In genomic region chrX:153981231-153981630, GRCh38 we compare ENCODE assay signal across 13 cellular contexts. TPM values are rescaled to one million over a fixed set of nuclear protein-coding genes. Genes with fewer than 3 reads are reported as not detected.
DNase-seq lines count a peak whose midpoint lies in the region; ATAC-seq, FAIRE-seq and TF ChIP-seq lines count a peak whose summit lies in the region.
"Had no signal": no experiment of that assay in that cellular context is flagged by ENCODE, and none has a peak within 500 bp of the region (broad histone marks: within the 10 kb centered on the region; RNA-seq: fewer than 3 reads in every experiment).

No MANE protein-coding gene starts in this region.

- peaks cover 5 to 6% of the 10 kb centered on the region in 2 donors for H3K36me3 Mint-ChIP-seq in CD14-positive monocyte

- no peaks in the 10 kb centered on the region for H3K27me3 ChIP-seq in KMS-11 (ENCODE audit: insufficient read depth, low read depth)
- H3K27me3 ChIP-seq in GM12878 (replicated peaks in 1 of 2; ENCODE audit: control insufficient read depth in 2 of 2, insufficient read depth in 2 of 2, low read length in 1 of 2) = no peaks in the 10 kb centered on the region
- no peaks in the 10 kb centered on the region for H3K27me3 ChIP-seq in neutrophil
- H3K27me3 ChIP-seq: brain microvascular endothelial cell, esophagus muscularis mucosa had no signal

- H3K4me1 Mint-ChIP-seq in CD14-positive monocyte = peaks cover 53% of the 10 kb centered on the region

- POLR2A ChIA-PET in GM12878 (lab: Charles Lee) = interaction anchor here (0.7 to 3.2 kb wide), 10 partner anchors 9 to 57 kb away, joined by 3 to 17 read pairs (median 4); partner anchors contain the start of genes HCFC1 and TMEM187
- POLR2A ChIA-PET in GM10248 (lab: Yijun Ruan, JAX) = no interaction called here

- H3K4me3 Mint-ChIP-seq in CD14-positive monocyte = peak overlapping the region in 1 of 2 donors; percentile 70

- H3K27ac ChIP-seq in KMS-11 (peak overlapping the region; percentile 100), GM12878 (ENCODE audit: control insufficient read depth, insufficient read depth) (peak overlapping the region; percentile 60), neutrophil (peak overlapping the region; percentile 88)
- H3K27ac ChIP-seq: brain microvascular endothelial cell, C4-2B had no signal

- DNase-seq in CD14-positive monocyte (ENCODE audit: low spot score) (no peak), GM12878 (ENCODE audit: low read depth, low spot score) (no peak), occipital lobe (lab: John Stamatoyannopoulos, UW) (no peak), Right ventricle myocardium inferior (ENCODE audit: missing footprints) (no peak), GM10248 (ENCODE audit: extremely low spot score) (no peak)
- DNase-seq: brain microvascular endothelial cell, NCI-H524 treated with DMSO at 0.1 percent for 48 hours, SHP77 treated with DMSO at 0.1 percent for 48 hours had no signal

- no peak for TF ChIP-seq EP300 in GM12878 (IDR thresholded peaks at IDR 0.05; ENCODE audit: borderline replicate concordance in 1 of 2, control insufficient read depth in 1 of 2, low read depth in 2 of 2, low read length in 2 of 2)

- H3K9ac ChIP-seq in KMS-11 (peak overlapping the region; percentile 49; the same call in 1 of the 2 replicates), GM12878 (ENCODE audit: control insufficient read depth, insufficient read depth, low read length) (peak overlapping the region; percentile 1; the same call in 1 of the 2 replicates)

- no peak overlapping the region for H2AFZ ChIP-seq in KMS-11 (ENCODE audit: low read depth)
- peak overlapping the region; percentile 20; the same call in 1 of the 2 replicates for H2AFZ ChIP-seq in GM12878 (ENCODE audit: control insufficient read depth, low read depth, low read length)

- no peaks in the 10 kb centered on the region for H4K20me1 ChIP-seq in KMS-11 (ENCODE audit: insufficient read depth)
- H4K20me1 ChIP-seq in GM12878 (ENCODE audit: control insufficient read depth, insufficient read depth) = no peaks in the 10 kb centered on the region

- no peak for ATAC-seq in GM12878
- no peak for ATAC-seq in Right ventricle myocardium inferior
- ATAC-seq in HG02642 (IDR thresholded peaks at IDR 0.05; ENCODE audit: poor library complexity, unreplicated experiment) = no peak

- TF ChIP-seq RAD21 in GM12878 (IDR thresholded peaks at IDR 0.05; ENCODE audit: insufficient read depth, low read depth, low read length) = no peak

- H3K4me1 ChIP-seq in KMS-11 (ENCODE audit: low read depth, poor library complexity, severe bottlenecking) (peaks cover 60% of the 10 kb centered on the region), GM12878 (ENCODE audit: control insufficient read depth, insufficient read depth, low read length) (peaks cover 39% of the 10 kb centered on the region), neutrophil (ENCODE audit: control insufficient read depth in 1 of 2, insufficient read depth in 1 of 2, low read depth in 1 of 2, low read length in 1 of 2) (peaks cover 46 to 48% of the 10 kb centered on the region in 2 experiments)

- RAD21 ChIA-PET in GM12878 (lab: Charles Lee; ENCODE audit: unreplicated experiment) = interaction anchor here (0.6 to 2.3 kb wide), 10 partner anchors 11 to 60 kb away, joined by 3 to 14 read pairs (median 4); partner anchors contain the start of genes IRAK1 and NAA10

- no peak for TF ChIP-seq POLR2A in GM12878 (IDR thresholded peaks at IDR 0.05; ENCODE audit: low read depth, low read length)

- H3K4me3 ChIP-seq in KMS-11 (IDR thresholded peaks at IDR 0.05; ENCODE audit: insufficient read depth, low read depth, low read length) (no peak overlapping the region), GM12878 (no peak overlapping the region), neutrophil (ENCODE audit: low read depth in 1 of 2, low read length in 1 of 2) (peak overlapping the region; percentile 39 to 49)
- H3K4me3 ChIP-seq: esophagus muscularis mucosa had no signal

- FAIRE-seq in GM12878 (lab: Jason Lieb, UNC) = no peak

- H3K9me3 Mint-ChIP-seq in CD14-positive monocyte = peaks cover 0 to 20% (median 0%) of the 10 kb centered on the region in 7 donors

- H3K9me3 ChIP-seq in GM12878 (replicated peaks; ENCODE audit: control insufficient read depth, insufficient read depth, low read length) (no peaks in the 10 kb centered on the region; the same call in 1 of the 3 replicates), neutrophil (no peaks in the 10 kb centered on the region)
- H3K9me3 ChIP-seq: esophagus muscularis mucosa had no signal

- no TSS peak for BruUV-seq in GM12878 (replicated peaks; lab: Mats Ljungman, UMichigan)

- H3K27ac Mint-ChIP-seq in CD14-positive monocyte = peak overlapping the region; percentile 89 to 99 (median 96)

- SMC1A ChIA-PET in GM12878 (lab: Charles Lee; ENCODE audit: uncharacterized antibody, unreplicated experiment) = interaction anchor here (0.7 to 3.2 kb wide), 11 partner anchors 8 to 60 kb away, joined by 3 to 27 read pairs (median 5); partner anchors contain the start of genes HCFC1 and TMEM187

- H3K4me2 ChIP-seq in KMS-11 (peak overlapping the region; percentile 41; the same call in 1 of the 2 replicates), GM12878 (ENCODE audit: control insufficient read depth, insufficient read depth) (peak overlapping the region; percentile 63)

- CTCF ChIA-PET in GM12878 (lab: Yijun Ruan, JAX) = interaction anchor here (0.9 to 2.3 kb wide), 7 partner anchors 8 to 34 kb away, joined by 3 to 8 read pairs (median 5); partner anchors contain the start of gene TMEM187
- CTCF ChIA-PET in GM10248 (lab: Yijun Ruan, JAX) = interaction anchor here (2.8 kb wide), 1 partner anchor 32 kb away, joined by 10 read pairs; no protein-coding TSS in a partner anchor

- H3K36me3 ChIP-seq in KMS-11 (ENCODE audit: insufficient read depth) (no peaks in the 10 kb centered on the region), GM12878 (ENCODE audit: control insufficient read depth in 2 of 2, insufficient read depth in 2 of 2, low read length in 1 of 2) (no peaks in the 10 kb centered on the region), neutrophil (no peaks in the 10 kb centered on the region)
- H3K36me3 ChIP-seq: brain microvascular endothelial cell had no signal

- intact Hi-C loops in CD14-positive monocyte (cut with micrococcal nuclease) = no loop called here
- intact Hi-C loops in GM12878 (cut with micrococcal nuclease; ENCODE audit: unreplicated experiment) = no loop called here
- intact Hi-C loops in Right ventricle myocardium inferior (cut with DNase I) = no loop called here

- TF ChIP-seq CTCF in CD14-positive monocyte (IDR thresholded peaks at IDR 0.05) (no peak), KMS-11 (conservative IDR thresholded peaks at IDR 0.05; ENCODE audit: low read depth, low read length) (no peak), GM12878 (IDR thresholded peaks at IDR 0.05 in 2 of 3, conservative IDR thresholded peaks at IDR 0.05 in 1 of 3; ENCODE audit: control insufficient read depth in 2 of 3, extremely low read depth in 1 of 3, insufficient read depth in 1 of 3, low read depth in 3 of 3, low read length in 3 of 3) (no peak), neutrophil (IDR thresholded peaks at IDR 0.05) (no peak), GM10248 (IDR thresholded peaks at IDR 0.05; ENCODE audit: control extremely low read depth, extremely low read depth, low read depth, missing control alignments) (no peak)

- peaks cover 0 to 60% (median 2%) of the 10 kb centered on the region in 3 donors for H3K27me3 Mint-ChIP-seq in CD14-positive monocyte (ENCODE audit: low read depth in 3 of 3)

- in situ Hi-C loops in GM12878 (cut with MboI) = loop anchor here (10.0 kb wide), 1 partner anchor 56 kb away; the partner anchor contains the start of gene ARHGAP4

- H3K79me2 ChIP-seq in KMS-11 (ENCODE audit: insufficient read depth, low read depth) (no peaks in the 10 kb centered on the region), GM12878 (ENCODE audit: control insufficient read depth, insufficient read depth, low read length) (no peaks in the 10 kb centered on the region; the same call in 1 of the 2 replicates)

- WGBS in GM12878 (ENCODE audit: insufficient coverage, insufficient replicate concordance, low lambda C conversion rate, missing lambda C conversion rate) = 31% methylated on average over 7 of the region's 7 CpGs

RNA-seq across cellular contexts. Expression of gene TMEM187, which starts 8.7 kb away (rescaled TPM):
- polyA plus RNA-seq in CD14-positive monocyte (1 to 10 TPM; 2.8 to 4.9 TPM), GM12878 (2011; rRNA removed) (3.0 and 4.2 TPM in 2 replicates), GM12878 (2014; fragmentation: Illumina TruSeq; extraction: Trizol) (0.36 and 0.88 TPM in 2 replicates), GM12878 (2014; fragmentation: Nextera tagmentation; extraction: Ambion mirVana) (under 1 TPM; 0.45 to 0.99 TPM), GM12878 (2014; rRNA removed) (5.6 and 7.0 TPM in 2 replicates), GM12878 (2016; fragmentation: Nextera tagmentation; extraction: Ambion mirVana) (1 to 10 TPM; 4.0 to 4.8 TPM)
- total RNA-seq in GM12878 (2013; cell fraction: nucleolus; rRNA removed) = 2.9 and 4.2 TPM in 2 replicates
- total RNA-seq in GM12878 (2014; rRNA removed) (5.0 and 8.5 TPM in 2 replicates), GM12878 (2014; rRNA removed; fragmentation: Illumina TruSeq; extraction: Trizol) (1.6 and 1.7 TPM in 2 replicates), GM12878 (2021) (6.1 and 6.3 TPM in 2 replicates), occipital lobe (2.7 TPM), Right ventricle myocardium inferior (6.9 TPM)
- polyA plus RNA-seq in GM12878 (2011; ENCODE audit: low read depth) = 1.3 TPM
- 9.1 and 11.2 TPM in 2 replicates for polyA plus RNA-seq in GM12878 (2011; cell fraction: cytosol; rRNA removed)
- polyA plus RNA-seq in GM12878 (2011; cell fraction: nucleus; rRNA removed) = 4.7 and 5.0 TPM in 2 replicates
- polyA plus RNA-seq in GM12878 (2012) = 5.0 and 5.4 TPM in 2 replicates
- polyA minus RNA-seq in GM12878 (2011; rRNA and poly(A)+ RNA removed) = 3.2 and 6.9 TPM in 2 replicates
- polyA minus RNA-seq in GM12878 (2011; cell fraction: cytosol; rRNA and poly(A)+ RNA removed) = 0.94 and 2.7 TPM in 2 replicates
- polyA minus RNA-seq in GM12878 (2011; cell fraction: nucleus; rRNA and poly(A)+ RNA removed) = 3.0 and 3.4 TPM in 2 replicates

RNA-seq across cellular contexts. Expression of gene HCFC1, which starts 9.6 kb away (rescaled TPM):
- 1 to 10 TPM; 1.9 to 3.8 TPM for polyA plus RNA-seq in CD14-positive monocyte
- 24.5 and 28.7 TPM in 2 replicates for total RNA-seq in GM12878 (2013; cell fraction: nucleolus; rRNA removed)
- total RNA-seq in GM12878 (2014; rRNA removed) = 18.8 and 25.5 TPM in 2 replicates
- 8.8 and 10.6 TPM in 2 replicates for total RNA-seq in GM12878 (2014; rRNA removed; fragmentation: Illumina TruSeq; extraction: Trizol)
- 86.1 and 92.7 TPM in 2 replicates for total RNA-seq in GM12878 (2021)
- polyA plus RNA-seq in GM12878 (2011; ENCODE audit: low read depth) = 14.7 TPM
- 2.3 and 4.1 TPM in 2 replicates for polyA plus RNA-seq in GM12878 (2011; rRNA removed)
- polyA plus RNA-seq in GM12878 (2011; cell fraction: cytosol; rRNA removed) = 11.0 and 15.4 TPM in 2 replicates
- polyA plus RNA-seq in GM12878 (2011; cell fraction: nucleus; rRNA removed) = 29.9 and 55.9 TPM in 2 replicates
- polyA plus RNA-seq in GM12878 (2012) = 25.7 and 35.7 TPM in 2 replicates
- 7.4 and 21.5 TPM in 2 replicates for polyA plus RNA-seq in GM12878 (2014; fragmentation: Illumina TruSeq; extraction: Trizol)
- polyA plus RNA-seq in GM12878 (2014; fragmentation: Nextera tagmentation; extraction: Ambion mirVana) = 1 to 10 TPM; 3.9 to 7.6 TPM
- 32.0 and 45.1 TPM in 2 replicates for polyA plus RNA-seq in GM12878 (2014; rRNA removed)
- 10 to 100 TPM; 39.3 to 39.8 TPM for polyA plus RNA-seq in GM12878 (2016; fragmentation: Nextera tagmentation; extraction: Ambion mirVana)
- 4.8 and 11.2 TPM in 2 replicates for polyA minus RNA-seq in GM12878 (2011; rRNA and poly(A)+ RNA removed)
- 28.6 and 29.6 TPM in 2 replicates for polyA minus RNA-seq in GM12878 (2011; cell fraction: cytosol; rRNA and poly(A)+ RNA removed)
- 9.9 and 19.6 TPM in 2 replicates for polyA minus RNA-seq in GM12878 (2011; cell fraction: nucleus; rRNA and poly(A)+ RNA removed)
- 12.6 TPM for total RNA-seq in occipital lobe
- total RNA-seq in Right ventricle myocardium inferior = 25.4 TPM

RNA-seq across cellular contexts. Expression of gene RENBP, which starts 36.8 kb away (rescaled TPM):
- 1 to 10 TPM; 2.7 to 3.8 TPM for polyA plus RNA-seq in CD14-positive monocyte
- 8.3 and 9.0 TPM in 2 replicates for total RNA-seq in GM12878 (2013; cell fraction: nucleolus; rRNA removed)
- 2.1 and 2.2 TPM in 2 replicates for total RNA-seq in GM12878 (2014; rRNA removed)
- 1.6 and 1.8 TPM in 2 replicates for total RNA-seq in GM12878 (2014; rRNA removed; fragmentation: Illumina TruSeq; extraction: Trizol)
- total RNA-seq in GM12878 (2021) = 4.9 and 6.8 TPM in 2 replicates
- 3.9 TPM for polyA plus RNA-seq in GM12878 (2011; ENCODE audit: low read depth)
- polyA plus RNA-seq in GM12878 (2011; rRNA removed) = 1.1 and 1.6 TPM in 2 replicates
- polyA plus RNA-seq in GM12878 (2011; cell fraction: cytosol; rRNA removed) = 2.1 and 2.3 TPM in 2 replicates
- polyA plus RNA-seq in GM12878 (2011; cell fraction: nucleus; rRNA removed) = 4.1 and 6.0 TPM in 2 replicates
- 7.1 and 8.3 TPM in 2 replicates for polyA plus RNA-seq in GM12878 (2012)
- polyA plus RNA-seq in GM12878 (2014; fragmentation: Illumina TruSeq; extraction: Trizol) = 0.19 and 1.3 TPM in 2 replicates
- not detected for polyA plus RNA-seq in GM12878 (2014; fragmentation: Nextera tagmentation; extraction: Ambion mirVana)
- 4.0 and 4.5 TPM in 2 replicates for polyA plus RNA-seq in GM12878 (2014; rRNA removed)
- under 1 TPM in 1 of 2 experiments, not detected in 1; 0.36 TPM for polyA plus RNA-seq in GM12878 (2016; fragmentation: Nextera tagmentation; extraction: Ambion mirVana)
- polyA minus RNA-seq in GM12878 (2011; rRNA and poly(A)+ RNA removed) = 0.44 and 2.3 TPM in 2 replicates
- polyA minus RNA-seq in GM12878 (2011; cell fraction: cytosol; rRNA and poly(A)+ RNA removed) = 0.83 TPM in 1 of 2 replicates, not detected in the other
- 0.96 and 2.1 TPM in 2 replicates for polyA minus RNA-seq in GM12878 (2011; cell fraction: nucleus; rRNA and poly(A)+ RNA removed)
- 2.8 TPM for total RNA-seq in occipital lobe
- 8.8 TPM for total RNA-seq in Right ventricle myocardium inferior

RNA-seq across cellular contexts. Expression of gene IRAK1, which starts 38.5 kb away (rescaled TPM):
- polyA plus RNA-seq in CD14-positive monocyte (10 to 100 TPM; 47.8 to 49.5 TPM), GM12878 (2011; rRNA removed) (19.0 and 27.8 TPM in 2 replicates), GM12878 (2014; fragmentation: Illumina TruSeq; extraction: Trizol) (9.4 and 32.7 TPM in 2 replicates), GM12878 (2014; fragmentation: Nextera tagmentation; extraction: Ambion mirVana) (10 to 100 TPM in 1 of 2 experiments, 1 to 10 TPM in 1; 4.2 to 15.1 TPM), GM12878 (2014; rRNA removed) (89.9 and 107 TPM in 2 replicates), GM12878 (2016; fragmentation: Nextera tagmentation; extraction: Ambion mirVana) (10 to 100 TPM; 36.8 to 82.4 TPM)
- 44.0 and 54.1 TPM in 2 replicates for total RNA-seq in GM12878 (2013; cell fraction: nucleolus; rRNA removed)
- total RNA-seq in GM12878 (2014; rRNA removed) (63.2 and 77.8 TPM in 2 replicates), GM12878 (2014; rRNA removed; fragmentation: Illumina TruSeq; extraction: Trizol) (37.6 and 42.3 TPM in 2 replicates), GM12878 (2021) (106 and 136 TPM in 2 replicates), occipital lobe (8.7 TPM), Right ventricle myocardium inferior (38.6 TPM)
- polyA plus RNA-seq in GM12878 (2011; ENCODE audit: low read depth) = 21.6 TPM
- 29.6 and 55.4 TPM in 2 replicates for polyA plus RNA-seq in GM12878 (2011; cell fraction: cytosol; rRNA removed)
- polyA plus RNA-seq in GM12878 (2011; cell fraction: nucleus; rRNA removed) = 65.0 and 102 TPM in 2 replicates
- 45.7 and 78.8 TPM in 2 replicates for polyA plus RNA-seq in GM12878 (2012)
- 22.2 and 50.5 TPM in 2 replicates for polyA minus RNA-seq in GM12878 (2011; rRNA and poly(A)+ RNA removed)
- polyA minus RNA-seq in GM12878 (2011; cell fraction: cytosol; rRNA and poly(A)+ RNA removed) = 36.8 TPM in 2 replicates
- 25.1 and 44.2 TPM in 2 replicates for polyA minus RNA-seq in GM12878 (2011; cell fraction: nucleus; rRNA and poly(A)+ RNA removed)

RNA-seq across cellular contexts. Expression of gene NAA10, which starts 46.4 kb away (rescaled TPM):
- polyA plus RNA-seq in CD14-positive monocyte (10 to 100 TPM; 46.7 to 47.9 TPM), GM12878 (2011; rRNA removed) (25.4 and 45.1 TPM in 2 replicates), GM12878 (2014; fragmentation: Illumina TruSeq; extraction: Trizol) (88.7 and 97.7 TPM in 2 replicates), GM12878 (2014; fragmentation: Nextera tagmentation; extraction: Ambion mirVana) (10 to 100 TPM in 1 of 2 experiments, 1 to 10 TPM in 1; 7.9 to 26.6 TPM), GM12878 (2014; rRNA removed) (158 TPM in 2 replicates), GM12878 (2016; fragmentation: Nextera tagmentation; extraction: Ambion mirVana) (100 to 1,000 TPM; 209 to 212 TPM)
- 17.5 and 20.3 TPM in 2 replicates for total RNA-seq in GM12878 (2013; cell fraction: nucleolus; rRNA removed)
- total RNA-seq in GM12878 (2014; rRNA removed) (82.6 and 100 TPM in 2 replicates), GM12878 (2014; rRNA removed; fragmentation: Illumina TruSeq; extraction: Trizol) (59.6 and 69.5 TPM in 2 replicates), GM12878 (2021) (113 and 123 TPM in 2 replicates), occipital lobe (17.6 TPM), Right ventricle myocardium inferior (80.6 TPM)
- polyA plus RNA-seq in GM12878 (2011; ENCODE audit: low read depth) = 40.6 TPM
- 77.8 and 104 TPM in 2 replicates for polyA plus RNA-seq in GM12878 (2011; cell fraction: cytosol; rRNA removed)
- polyA plus RNA-seq in GM12878 (2011; cell fraction: nucleus; rRNA removed) = 54.2 and 67.6 TPM in 2 replicates
- 64.3 and 68.0 TPM in 2 replicates for polyA plus RNA-seq in GM12878 (2012)
- polyA minus RNA-seq in GM12878 (2011; rRNA and poly(A)+ RNA removed) = 31.8 and 50.4 TPM in 2 replicates
- 17.2 and 25.0 TPM in 2 replicates for polyA minus RNA-seq in GM12878 (2011; cell fraction: cytosol; rRNA and poly(A)+ RNA removed)
- polyA minus RNA-seq in GM12878 (2011; cell fraction: nucleus; rRNA and poly(A)+ RNA removed) = 13.3 and 24.4 TPM in 2 replicates

Comparison
In these comparisons a context has a peak if more than half of its experiments do, and no peak if none do; other contexts are left out.
1. H3K4me3 ChIP-seq: peak in neutrophil (2 of 2); none in KMS-11 (single experiment) and GM12878 (single experiment).
2. Peak in every context shown above with its lines, with median percentiles within 50 percentile points of each other: H3K27ac ChIP-seq.